In the genomic region with DNA sequence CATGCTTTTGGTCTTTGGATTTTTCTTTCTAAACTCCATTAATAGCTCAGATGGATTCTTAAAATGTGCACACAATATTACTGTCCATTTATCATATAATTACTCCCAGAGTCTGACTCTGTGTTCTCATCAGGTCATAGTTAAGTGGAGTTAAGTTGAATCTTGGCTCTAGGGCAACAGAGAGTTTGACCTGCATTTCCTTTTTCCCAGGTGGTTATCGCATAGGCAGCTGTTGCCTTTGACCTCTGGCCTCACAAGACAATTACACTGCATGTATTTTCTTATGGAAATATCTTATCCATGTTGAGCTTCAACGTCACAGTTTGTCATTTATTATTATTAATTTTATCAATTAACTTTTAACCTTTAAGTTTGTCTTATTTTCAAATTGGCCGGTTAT, we compare ENCODE assay signal across 21 cellular contexts.
"Had no signal": no experiment of that assay in that cellular context is flagged by ENCODE, and none has a peak within 500 bp of the region (broad histone marks: within the 10 kb centered on the region; RNA-seq: fewer than 3 reads in every experiment).

No MANE protein-coding gene starts in this region.

- H3K4me3 ChIP-seq: Peyer's patch, SJSA1 had no signal

- H3K9me3 ChIP-seq: Peyer's patch, SJSA1 had no signal

- DNase-seq: activated B cell treated with CpG ODN at 0.5 μM for 24 hours; activated CD4-positive, alpha-beta T cell treated with anti-CD3 and anti-CD28 coated beads for 1 hour; activated CD4-positive, alpha-beta T cell treated with anti-CD3 and anti-CD28 coated beads, Interleukin-2, amount 10 ng/mL, durations not matched to agents 24 days and 14 days; activated CD4-positive, alpha-beta T cell treated with anti-CD3 and anti-CD28 coated beads, Interleukin-2, amount 50 U/mL, for 48 hours; activated CD8-positive, alpha-beta memory T cell treated with anti-CD3 and anti-CD28 coated beads, Interleukin-2, amount 10 ng/mL, durations not matched to agents 7 days and 5 days; activated effector memory CD4-positive, alpha-beta T cell treated with anti-CD3 and anti-CD28 coated beads, Interleukin-2, amount 50 U/mL, for 16 hours; activated naive CD4-positive, alpha-beta T cell treated with Interleukin-2 at 50 U/mL for 16 hours; activated naive CD8-positive, alpha-beta T cell treated with anti-CD3 and anti-CD28 coated beads, Interleukin-2, amount 50 U/mL, for 24 hours; activated T-cell treated with anti-CD3 and anti-CD28 coated beads, Interleukin-2, amount 50 U/mL, for 4 hours; amniotic stem cell; KG1; NCI-H1105; NCI-H1436; NCI-H187 treated with DMSO at 0.1 percent for 48 hours; NCI-H2081 treated with DMSO at 0.1 percent for 48 hours; NCI-H226; NCI-H526; Peyer's patch; SHP77; SW 1271 had no signal

- H3K36me3 ChIP-seq: Peyer's patch, SJSA1 had no signal

- H3K27me3 ChIP-seq: Peyer's patch, SJSA1 had no signal

- H3K4me1 ChIP-seq: Peyer's patch, SJSA1 had no signal
